2 cellular contexts compared by ENCODE assay signal in the genomic region with DNA sequence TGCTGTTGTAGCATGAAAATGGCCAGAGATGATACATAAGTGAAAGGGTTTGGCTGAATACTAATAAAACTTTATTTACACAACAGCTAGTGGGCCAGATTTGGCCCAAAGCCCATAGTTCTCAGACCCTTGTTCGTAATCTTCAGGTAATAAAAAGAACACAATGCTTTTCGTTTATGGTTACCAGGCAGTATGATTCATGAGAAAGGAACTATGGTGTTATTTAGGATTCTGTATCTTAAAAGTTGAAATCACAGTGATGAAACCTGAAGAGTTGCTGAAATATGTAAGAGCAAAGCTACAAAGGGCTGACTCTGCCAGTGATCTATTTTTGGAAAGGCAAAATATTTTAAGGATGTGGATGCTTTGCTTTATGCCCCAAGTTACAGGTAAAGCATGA.
TF ChIP-seq lines count a peak whose summit lies in the region.

No MANE protein-coding gene starts in this region.

TF ChIP-seq in GM12878, 131 proteins besides CTCF, POLR2A, EP300 and RAD21 (continued from another document):
- TF ChIP-seq, protein P1, sequence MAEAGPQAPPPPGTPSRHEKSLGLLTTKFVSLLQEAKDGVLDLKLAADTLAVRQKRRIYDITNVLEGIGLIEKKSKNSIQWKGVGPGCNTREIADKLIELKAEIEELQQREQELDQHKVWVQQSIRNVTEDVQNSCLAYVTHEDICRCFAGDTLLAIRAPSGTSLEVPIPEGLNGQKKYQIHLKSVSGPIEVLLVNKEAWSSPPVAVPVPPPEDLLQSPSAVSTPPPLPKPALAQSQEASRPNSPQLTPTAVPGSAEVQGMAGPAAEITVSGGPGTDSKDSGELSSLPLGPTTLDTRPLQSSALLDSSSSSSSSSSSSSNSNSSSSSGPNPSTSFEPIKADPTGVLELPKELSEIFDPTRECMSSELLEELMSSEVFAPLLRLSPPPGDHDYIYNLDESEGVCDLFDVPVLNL (IDR thresholded peaks at IDR 0.05; ENCODE audit: low read depth, low read length) = no peak
- TF ChIP-seq NFIC (IDR thresholded peaks at IDR 0.05; ENCODE audit: low read depth, low read length) = no peak
- TF ChIP-seq, protein P2, sequence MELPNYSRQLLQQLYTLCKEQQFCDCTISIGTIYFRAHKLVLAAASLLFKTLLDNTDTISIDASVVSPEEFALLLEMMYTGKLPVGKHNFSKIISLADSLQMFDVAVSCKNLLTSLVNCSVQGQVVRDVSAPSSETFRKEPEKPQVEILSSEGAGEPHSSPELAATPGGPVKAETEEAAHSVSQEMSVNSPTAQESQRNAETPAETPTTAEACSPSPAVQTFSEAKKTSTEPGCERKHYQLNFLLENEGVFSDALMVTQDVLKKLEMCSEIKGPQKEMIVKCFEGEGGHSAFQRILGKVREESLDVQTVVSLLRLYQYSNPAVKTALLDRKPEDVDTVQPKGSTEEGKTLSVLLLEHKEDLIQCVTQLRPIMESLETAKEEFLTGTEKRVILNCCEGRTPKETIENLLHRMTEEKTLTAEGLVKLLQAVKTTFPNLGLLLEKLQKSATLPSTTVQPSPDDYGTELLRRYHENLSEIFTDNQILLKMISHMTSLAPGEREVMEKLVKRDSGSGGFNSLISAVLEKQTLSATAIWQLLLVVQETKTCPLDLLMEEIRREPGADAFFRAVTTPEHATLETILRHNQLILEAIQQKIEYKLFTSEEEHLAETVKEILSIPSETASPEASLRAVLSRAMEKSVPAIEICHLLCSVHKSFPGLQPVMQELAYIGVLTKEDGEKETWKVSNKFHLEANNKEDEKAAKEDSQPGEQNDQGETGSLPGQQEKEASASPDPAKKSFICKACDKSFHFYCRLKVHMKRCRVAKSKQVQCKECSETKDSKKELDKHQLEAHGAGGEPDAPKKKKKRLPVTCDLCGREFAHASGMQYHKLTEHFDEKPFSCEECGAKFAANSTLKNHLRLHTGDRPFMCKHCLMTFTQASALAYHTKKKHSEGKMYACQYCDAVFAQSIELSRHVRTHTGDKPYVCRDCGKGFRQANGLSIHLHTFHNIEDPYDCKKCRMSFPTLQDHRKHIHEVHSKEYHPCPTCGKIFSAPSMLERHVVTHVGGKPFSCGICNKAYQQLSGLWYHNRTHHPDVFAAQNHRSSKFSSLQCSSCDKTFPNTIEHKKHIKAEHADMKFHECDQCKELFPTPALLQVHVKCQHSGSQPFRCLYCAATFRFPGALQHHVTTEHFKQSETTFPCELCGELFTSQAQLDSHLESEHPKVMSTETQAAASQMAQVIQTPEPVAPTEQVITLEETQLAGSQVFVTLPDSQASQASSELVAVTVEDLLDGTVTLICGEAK (IDR thresholded peaks at IDR 0.05; ENCODE audit: borderline replicate concordance) = 0 out of 2 replicates have a peak, but pooled peaks have one; percentile 20
- no peak for TF ChIP-seq CBX3 (IDR thresholded peaks at IDR 0.05; ENCODE audit: borderline replicate concordance, low read depth)

TF ChIP-seq in HepG2, 621 proteins besides CTCF, POLR2A, EP300 and RAD21 (continued from another document):
- TF ChIP-seq RBM22 (optimal IDR thresholded peaks at IDR 0.05; ENCODE audit: low read length) = no peak
- TF ChIP-seq, protein P3, sequence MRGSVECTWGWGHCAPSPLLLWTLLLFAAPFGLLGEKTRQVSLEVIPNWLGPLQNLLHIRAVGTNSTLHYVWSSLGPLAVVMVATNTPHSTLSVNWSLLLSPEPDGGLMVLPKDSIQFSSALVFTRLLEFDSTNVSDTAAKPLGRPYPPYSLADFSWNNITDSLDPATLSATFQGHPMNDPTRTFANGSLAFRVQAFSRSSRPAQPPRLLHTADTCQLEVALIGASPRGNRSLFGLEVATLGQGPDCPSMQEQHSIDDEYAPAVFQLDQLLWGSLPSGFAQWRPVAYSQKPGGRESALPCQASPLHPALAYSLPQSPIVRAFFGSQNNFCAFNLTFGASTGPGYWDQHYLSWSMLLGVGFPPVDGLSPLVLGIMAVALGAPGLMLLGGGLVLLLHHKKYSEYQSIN (CRISPR knock-in tag; IDR thresholded peaks at IDR 0.05; ENCODE audit: borderline replicate concordance) = no peak
- TF ChIP-seq, protein P4, sequence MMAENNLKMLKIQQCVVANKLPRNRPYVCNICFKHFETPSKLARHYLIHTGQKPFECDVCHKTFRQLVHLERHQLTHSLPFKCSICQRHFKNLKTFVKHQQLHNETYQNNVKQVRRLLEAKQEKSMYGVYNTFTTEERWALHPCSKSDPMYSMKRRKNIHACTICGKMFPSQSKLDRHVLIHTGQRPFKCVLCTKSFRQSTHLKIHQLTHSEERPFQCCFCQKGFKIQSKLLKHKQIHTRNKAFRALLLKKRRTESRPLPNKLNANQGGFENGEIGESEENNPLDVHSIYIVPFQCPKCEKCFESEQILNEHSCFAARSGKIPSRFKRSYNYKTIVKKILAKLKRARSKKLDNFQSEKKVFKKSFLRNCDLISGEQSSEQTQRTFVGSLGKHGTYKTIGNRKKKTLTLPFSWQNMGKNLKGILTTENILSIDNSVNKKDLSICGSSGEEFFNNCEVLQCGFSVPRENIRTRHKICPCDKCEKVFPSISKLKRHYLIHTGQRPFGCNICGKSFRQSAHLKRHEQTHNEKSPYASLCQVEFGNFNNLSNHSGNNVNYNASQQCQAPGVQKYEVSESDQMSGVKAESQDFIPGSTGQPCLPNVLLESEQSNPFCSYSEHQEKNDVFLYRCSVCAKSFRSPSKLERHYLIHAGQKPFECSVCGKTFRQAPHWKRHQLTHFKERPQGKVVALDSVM (CRISPR knock-in tag; IDR thresholded peaks at IDR 0.05) = no peak
- TF ChIP-seq HNF4A (CRISPR knock-in tag; IDR thresholded peaks at IDR 0.05) = no peak
- TF ChIP-seq, protein P5, sequence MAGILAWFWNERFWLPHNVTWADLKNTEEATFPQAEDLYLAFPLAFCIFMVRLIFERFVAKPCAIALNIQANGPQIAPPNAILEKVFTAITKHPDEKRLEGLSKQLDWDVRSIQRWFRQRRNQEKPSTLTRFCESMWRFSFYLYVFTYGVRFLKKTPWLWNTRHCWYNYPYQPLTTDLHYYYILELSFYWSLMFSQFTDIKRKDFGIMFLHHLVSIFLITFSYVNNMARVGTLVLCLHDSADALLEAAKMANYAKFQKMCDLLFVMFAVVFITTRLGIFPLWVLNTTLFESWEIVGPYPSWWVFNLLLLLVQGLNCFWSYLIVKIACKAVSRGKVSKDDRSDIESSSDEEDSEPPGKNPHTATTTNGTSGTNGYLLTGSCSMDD (CRISPR knock-in tag; IDR thresholded peaks at IDR 0.05) = no peak
- TF ChIP-seq, protein P6, sequence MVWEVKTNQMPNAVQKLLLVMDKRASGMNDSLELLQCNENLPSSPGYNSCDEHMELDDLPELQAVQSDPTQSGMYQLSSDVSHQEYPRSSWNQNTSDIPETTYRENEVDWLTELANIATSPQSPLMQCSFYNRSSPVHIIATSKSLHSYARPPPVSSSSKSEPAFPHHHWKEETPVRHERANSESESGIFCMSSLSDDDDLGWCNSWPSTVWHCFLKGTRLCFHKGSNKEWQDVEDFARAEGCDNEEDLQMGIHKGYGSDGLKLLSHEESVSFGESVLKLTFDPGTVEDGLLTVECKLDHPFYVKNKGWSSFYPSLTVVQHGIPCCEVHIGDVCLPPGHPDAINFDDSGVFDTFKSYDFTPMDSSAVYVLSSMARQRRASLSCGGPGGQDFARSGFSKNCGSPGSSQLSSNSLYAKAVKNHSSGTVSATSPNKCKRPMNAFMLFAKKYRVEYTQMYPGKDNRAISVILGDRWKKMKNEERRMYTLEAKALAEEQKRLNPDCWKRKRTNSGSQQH (CRISPR knock-in tag; IDR thresholded peaks at IDR 0.05; ENCODE audit: low read depth) = no peak
- TF ChIP-seq CCDC6 (CRISPR knock-in tag; IDR thresholded peaks at IDR 0.05) = no peak
